Comparison of ENCODE assay signal across 8 cellular contexts in the genomic region with DNA sequence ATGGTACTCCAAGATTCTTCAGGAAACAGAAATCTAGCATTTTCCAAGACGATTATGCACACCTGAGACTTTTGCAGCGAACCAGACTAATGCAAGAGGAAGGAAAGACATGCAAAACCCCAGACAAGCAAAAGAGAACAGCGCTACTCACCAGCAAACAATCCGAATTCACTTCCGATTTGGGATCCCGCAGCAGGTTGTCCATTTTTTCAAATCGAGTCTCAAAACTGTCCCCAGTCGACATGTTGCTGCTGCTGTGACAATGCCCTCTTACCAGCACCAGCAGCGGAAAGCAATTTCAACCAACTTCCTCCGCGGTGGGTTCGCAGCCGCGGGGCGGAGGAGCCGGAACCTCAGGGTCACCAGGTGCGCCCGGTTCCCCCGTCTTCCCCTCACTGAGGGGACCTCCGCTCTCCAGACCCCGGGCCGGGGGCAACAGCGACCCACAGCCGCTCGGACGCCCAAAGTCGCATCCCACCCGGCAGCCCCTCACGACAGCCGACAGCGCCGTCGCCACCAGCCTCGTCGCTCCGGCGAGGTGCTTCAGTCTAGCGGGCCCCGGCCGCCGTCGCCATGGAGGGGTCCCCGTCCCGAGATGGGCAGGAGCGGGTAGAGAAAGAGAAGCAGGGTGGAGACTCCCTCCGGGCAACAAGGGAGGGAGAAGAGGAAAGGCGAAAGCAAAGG. TPM values are rescaled to one million over a fixed set of nuclear protein-coding genes. Genes with fewer than 3 reads are reported as not detected.
DNase-seq lines count a peak whose midpoint lies in the region; ATAC-seq lines count a peak whose summit lies in the region.

No MANE protein-coding gene starts in this region.

- peaks cover 0 to 26% (median 16%) of the 10 kb centered on the region in 11 experiments; a peak in 10 of 22 replicates for H3K36me3 ChIP-seq in BLaER1 treated with 17β-estradiol and CSF1 and Interleukin-3, amounts not matched to agents 10 nM and 100 nM
- 0 out of 2 replicates have a peak, but pooled peaks cover 4% of the 10 kb centered on the region for H3K36me3 ChIP-seq in SK-N-MC (ENCODE audit: insufficient read depth, low read length)

- peak overlapping the region; percentile 95 to 99 (median 98) for H3K27ac ChIP-seq in BLaER1 treated with 17β-estradiol and CSF1 and Interleukin-3, amounts not matched to agents 10 nM and 100 nM
- H3K27ac ChIP-seq in SK-N-MC: no peak overlapping the region

- peaks cover 26 to 58% (median 33%) of the 10 kb centered on the region in 10 experiments for H3K4me1 ChIP-seq in BLaER1 treated with 17β-estradiol and CSF1 and Interleukin-3, amounts not matched to agents 10 nM and 100 nM

- peaks cover 0 to 13% (median 6%) of the 10 kb centered on the region in 11 experiments; a peak in 9 of 22 replicates for H3K9me3 ChIP-seq in BLaER1 treated with 17β-estradiol and CSF1 and Interleukin-3, amounts not matched to agents 10 nM and 100 nM (replicated peaks in 1 of 11)
- no peaks in the 10 kb centered on the region for H3K9me3 ChIP-seq in SK-N-MC (ENCODE audit: low read depth, low read length)

- intact Hi-C loops in cardiac septum (cut with DNase I) (no loop called here), posterior vena cava (cut with DNase I) (loop anchor here in 1 of 2 donors (10.0 kb wide), 2 partner anchors 54 to 126 kb away; no protein-coding TSS in a partner anchor)

- peaks cover 48 to 56% (median 53%) of the 10 kb centered on the region in 11 experiments for H4K20me1 ChIP-seq in BLaER1 treated with 17β-estradiol and CSF1 and Interleukin-3, amounts not matched to agents 10 nM and 100 nM

- H3K27me3 ChIP-seq in BLaER1 treated with 17β-estradiol and CSF1 and Interleukin-3, amounts not matched to agents 10 nM and 100 nM: no peaks in the 10 kb centered on the region

- peak overlapping the region; percentile 84 to 98 (median 91) for H3K4me2 ChIP-seq in BLaER1 treated with 17β-estradiol and CSF1 and Interleukin-3, amounts not matched to agents 10 nM and 100 nM

- peak overlapping the region; percentile 92 to 97 for H3K27ac Mint-ChIP-seq in activated naive CD4-positive, alpha-beta T cell treated with anti-CD3 and anti-CD28 coated beads, Interleukin-2, amount 50 U/mL, for 72 hours

- peaks cover 16 to 18% of the 10 kb centered on the region in 2 donors for H3K36me3 Mint-ChIP-seq in activated naive CD4-positive, alpha-beta T cell treated with anti-CD3 and anti-CD28 coated beads, Interleukin-2, amount 50 U/mL, for 72 hours

- peak; percentile 20 for ATAC-seq in GM19328 (IDR thresholded peaks at IDR 0.05; ENCODE audit: unreplicated experiment)
- peak; percentile 38 for ATAC-seq in HG03460 (IDR thresholded peaks at IDR 0.05; ENCODE audit: unreplicated experiment)
- ATAC-seq in activated naive CD4-positive, alpha-beta T cell treated with anti-CD3 and anti-CD28 coated beads, Interleukin-2, amount 50 U/mL, for 72 hours: peak; percentile 21

- DNase-seq in SK-N-MC (ENCODE audit: low read depth, low spot score): no peak
- peak; percentile 60 to 70 for DNase-seq in activated naive CD4-positive, alpha-beta T cell treated with anti-CD3 and anti-CD28 coated beads, Interleukin-2, amount 50 U/mL, for 72 hours (ENCODE audit: low spot score in 2 of 2)
- peak; percentile 88 for DNase-seq in cardiac septum (ENCODE audit: low spot score)
- peak; percentile 87 for DNase-seq in posterior vena cava (ENCODE audit: low spot score)
- DNase-seq in ureter (ENCODE audit: low spot score): peak; percentile 58

- peak overlapping the region; percentile 83 to 100 (median 96) for H3K4me3 ChIP-seq in BLaER1 treated with 17β-estradiol and CSF1 and Interleukin-3, amounts not matched to agents 10 nM and 100 nM
- peak overlapping the region; percentile 88 for H3K4me3 ChIP-seq in SK-N-MC

- peak overlapping the region; percentile 95 to 99 (median 98) for H3K9ac ChIP-seq in BLaER1 treated with 17β-estradiol and CSF1 and Interleukin-3, amounts not matched to agents 10 nM and 100 nM
- H3K9ac ChIP-seq in SK-N-MC (ENCODE audit: insufficient read length): peak overlapping the region; percentile 85

- no peaks in the 10 kb centered on the region for H3K9me3 Mint-ChIP-seq in activated naive CD4-positive, alpha-beta T cell treated with anti-CD3 and anti-CD28 coated beads, Interleukin-2, amount 50 U/mL, for 72 hours

RNA-seq across cellular contexts. Expression of gene ROCK1, which starts 0.8 kb away (rescaled TPM):
- total RNA-seq in activated naive CD4-positive, alpha-beta T cell treated with anti-CD3 and anti-CD28 coated beads, Interleukin-2, amount 50 U/mL, for 72 hours: 10 to 100 TPM; 59.4 to 63.4 TPM
- total RNA-seq in cardiac septum (49.1 TPM), posterior vena cava (100 to 1,000 TPM; 114 to 143 TPM), ureter (70.2 TPM)
